ENCODE assay signal across 1 cellular context in the genomic region with DNA sequence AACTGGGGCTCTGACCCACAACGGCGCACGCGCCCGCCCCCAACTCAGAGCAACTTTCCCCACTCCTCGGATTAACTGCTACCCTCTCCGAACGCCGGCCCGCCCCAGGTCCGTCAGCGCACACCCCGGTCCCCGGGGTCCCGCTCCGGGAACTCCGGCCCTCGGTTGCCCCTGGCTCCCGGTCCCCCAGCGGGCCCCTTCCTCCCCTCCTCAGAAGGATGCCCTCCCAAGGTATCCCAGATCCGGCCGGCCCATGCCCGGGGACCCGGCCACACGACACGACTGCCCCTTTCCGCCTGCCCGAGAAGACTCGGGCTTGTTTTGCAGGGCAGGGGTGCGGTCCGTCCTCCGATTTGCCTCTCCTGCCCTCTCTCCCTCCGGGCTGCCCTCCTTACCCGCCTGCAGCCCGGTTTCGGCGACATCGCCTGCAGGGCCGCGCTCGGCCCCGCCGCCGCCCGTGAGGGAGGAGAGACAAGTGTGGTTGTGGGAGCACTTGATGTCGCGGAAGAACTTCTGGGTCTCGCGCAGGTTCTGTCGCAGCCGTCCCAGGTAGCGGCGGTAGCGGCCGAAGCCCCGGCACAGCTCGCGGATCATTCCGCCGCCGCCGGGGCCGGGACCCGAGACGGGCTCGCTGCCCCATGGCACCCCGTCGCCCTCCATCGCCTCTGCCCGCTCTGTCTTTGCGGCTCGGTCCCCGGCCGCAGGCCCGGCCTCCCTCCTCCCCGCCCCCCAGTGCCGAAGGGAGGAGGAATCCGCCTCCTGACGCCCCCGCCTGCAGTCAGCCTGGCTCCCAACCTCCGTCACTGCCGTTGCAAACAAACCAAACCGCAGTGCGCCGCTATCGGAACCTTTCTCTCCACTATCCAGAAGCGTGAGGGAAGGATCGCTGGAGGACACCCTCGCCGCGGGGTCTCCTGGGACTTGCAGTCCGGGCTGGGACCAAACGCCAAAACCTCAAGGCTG.
TF ChIP-seq lines count a peak whose summit lies in the region.

A gene with protein sequence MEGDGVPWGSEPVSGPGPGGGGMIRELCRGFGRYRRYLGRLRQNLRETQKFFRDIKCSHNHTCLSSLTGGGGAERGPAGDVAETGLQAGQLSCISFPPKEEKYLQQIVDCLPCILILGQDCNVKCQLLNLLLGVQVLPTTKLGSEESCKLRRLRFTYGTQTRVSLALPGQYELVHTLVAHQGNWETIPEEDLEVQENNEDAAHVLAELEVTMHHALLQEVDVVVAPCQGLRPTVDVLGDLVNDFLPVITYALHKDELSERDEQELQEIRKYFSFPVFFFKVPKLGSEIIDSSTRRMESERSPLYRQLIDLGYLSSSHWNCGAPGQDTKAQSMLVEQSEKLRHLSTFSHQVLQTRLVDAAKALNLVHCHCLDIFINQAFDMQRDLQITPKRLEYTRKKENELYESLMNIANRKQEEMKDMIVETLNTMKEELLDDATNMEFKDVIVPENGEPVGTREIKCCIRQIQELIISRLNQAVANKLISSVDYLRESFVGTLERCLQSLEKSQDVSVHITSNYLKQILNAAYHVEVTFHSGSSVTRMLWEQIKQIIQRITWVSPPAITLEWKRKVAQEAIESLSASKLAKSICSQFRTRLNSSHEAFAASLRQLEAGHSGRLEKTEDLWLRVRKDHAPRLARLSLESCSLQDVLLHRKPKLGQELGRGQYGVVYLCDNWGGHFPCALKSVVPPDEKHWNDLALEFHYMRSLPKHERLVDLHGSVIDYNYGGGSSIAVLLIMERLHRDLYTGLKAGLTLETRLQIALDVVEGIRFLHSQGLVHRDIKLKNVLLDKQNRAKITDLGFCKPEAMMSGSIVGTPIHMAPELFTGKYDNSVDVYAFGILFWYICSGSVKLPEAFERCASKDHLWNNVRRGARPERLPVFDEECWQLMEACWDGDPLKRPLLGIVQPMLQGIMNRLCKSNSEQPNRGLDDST (minus strand): TSS at position 827 of the 963 bp plus-strand sequence. CDS start 167 bp downstream, at position 660.

TF ChIP-seq in H1, 55 proteins besides CTCF, POLR2A, EP300 and RAD21 (continues in another document):
- TF ChIP-seq EZH2 (IDR thresholded peaks at IDR 0.05; ENCODE audit: low read depth, low read length, severe bottlenecking) (peak; percentile 26), HDAC2 (IDR thresholded peaks at IDR 0.05; ENCODE audit: borderline replicate concordance in 1 of 2, low read depth in 2 of 2, low read length in 2 of 2) (0 out of 4 replicates have a peak, but pooled peaks of 1 of the 2 experiments have one; percentile 62), SAP30 (IDR thresholded peaks at IDR 0.05; ENCODE audit: insufficient read depth, insufficient replicate concordance, low read length) (no peak), RXRA (IDR thresholded peaks at IDR 0.05; ENCODE audit: insufficient read depth, low read depth, low read length) (no peak), EGR1 (IDR thresholded peaks at IDR 0.05; ENCODE audit: borderline replicate concordance, low read depth, low read length) (peak; percentile 97), POU5F1 (IDR thresholded peaks at IDR 0.05; ENCODE audit: low read depth, low read length) (no peak), CEBPB (IDR thresholded peaks at IDR 0.05; ENCODE audit: low read depth, low read length) (no peak), FOSL1 (IDR thresholded peaks at IDR 0.05; ENCODE audit: insufficient read depth, low read depth, low read length) (no peak), CHD1 (IDR thresholded peaks at IDR 0.05; ENCODE audit: low read depth, low read length) (no peak), SP4 (IDR thresholded peaks at IDR 0.05; ENCODE audit: low read length) (peak; percentile 90; the same call in 1 of the 2 replicates), TCF12 (IDR thresholded peaks at IDR 0.05; ENCODE audit: low read depth, low read length) (peak; percentile 87; the same call in 1 of the 2 replicates), CTBP2 (IDR thresholded peaks at IDR 0.05; ENCODE audit: borderline replicate concordance, insufficient read depth, insufficient read length, low read length) (peak; percentile 28), NRF1 (IDR thresholded peaks at IDR 0.05; ENCODE audit: low read depth, low read length) (no peak), JUND (IDR thresholded peaks at IDR 0.05; ENCODE audit: low read length) (no peak), RFX5 (IDR thresholded peaks at IDR 0.05; ENCODE audit: borderline replicate concordance, low read depth, low read length) (no peak), TAF1 (IDR thresholded peaks at IDR 0.05; ENCODE audit: low read depth, low read length) (peak; percentile 92), CREB1 (IDR thresholded peaks at IDR 0.05) (peak; percentile 85), JUN (IDR thresholded peaks at IDR 0.05; ENCODE audit: low read depth, low read length) (no peak), CBX5 (IDR thresholded peaks at IDR 0.05; ENCODE audit: low read depth, low read length) (no peak), TBP (IDR thresholded peaks at IDR 0.05; ENCODE audit: low read depth, low read length) (peak; percentile 84), SIRT6 (IDR thresholded peaks at IDR 0.05; ENCODE audit: low read length) (no peak), MAFK (IDR thresholded peaks at IDR 0.05; ENCODE audit: low read depth, low read length) (no peak), KDM1A (IDR thresholded peaks at IDR 0.05; ENCODE audit: borderline replicate concordance, low read length) (peak; percentile 48; the same call in 1 of the 2 replicates), CHD2 (IDR thresholded peaks at IDR 0.05; ENCODE audit: low read length) (peak; percentile 92), BACH1 (IDR thresholded peaks at IDR 0.05; ENCODE audit: low read length) (peak; percentile 81), SUZ12 (IDR thresholded peaks at IDR 0.05; ENCODE audit: low read length) (no peak), RNF2 (IDR thresholded peaks at IDR 0.05; ENCODE audit: borderline replicate concordance, low read depth, low read length, missing control alignments, poor library complexity, severe bottlenecking) (no peak), TAF7 (optimal IDR thresholded peaks at IDR 0.05; ENCODE audit: borderline replicate concordance, low read depth, low read length) (peak; percentile 79), SP1 (IDR thresholded peaks at IDR 0.05; ENCODE audit: low read depth, low read length) (peak; percentile 28; the same call in 1 of the 2 replicates), TEAD4 (IDR thresholded peaks at IDR 0.05; ENCODE audit: low read depth, low read length) (0 out of 2 replicates have a peak, but pooled peaks have one; percentile 10), POLR2AphosphoS5 (IDR thresholded peaks at IDR 0.05; ENCODE audit: low read depth, low read length) (peak; percentile 76), CBX8 (IDR thresholded peaks at IDR 0.05; ENCODE audit: borderline replicate concordance, low read depth, low read length) (no peak), BCL11A (IDR thresholded peaks at IDR 0.05; ENCODE audit: low read depth in 2 of 2, low read length in 2 of 2) (no peak), PHF8 (conservative IDR thresholded peaks at IDR 0.05; ENCODE audit: low read depth, low read length) (peak; percentile 96), YY1 (IDR thresholded peaks at IDR 0.05; ENCODE audit: low read depth, low read length) (no peak), SIX5 (IDR thresholded peaks at IDR 0.05; ENCODE audit: low read depth, low read length) (peak; percentile 97)
- TF ChIP-seq, protein P1, sequence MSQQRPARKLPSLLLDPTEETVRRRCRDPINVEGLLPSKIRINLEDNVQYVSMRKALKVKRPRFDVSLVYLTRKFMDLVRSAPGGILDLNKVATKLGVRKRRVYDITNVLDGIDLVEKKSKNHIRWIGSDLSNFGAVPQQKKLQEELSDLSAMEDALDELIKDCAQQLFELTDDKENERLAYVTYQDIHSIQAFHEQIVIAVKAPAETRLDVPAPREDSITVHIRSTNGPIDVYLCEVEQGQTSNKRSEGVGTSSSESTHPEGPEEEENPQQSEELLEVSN (IDR thresholded peaks at IDR 0.05) = peak; percentile 43; the same call in 1 of the 2 replicates
- TF ChIP-seq, protein P2, sequence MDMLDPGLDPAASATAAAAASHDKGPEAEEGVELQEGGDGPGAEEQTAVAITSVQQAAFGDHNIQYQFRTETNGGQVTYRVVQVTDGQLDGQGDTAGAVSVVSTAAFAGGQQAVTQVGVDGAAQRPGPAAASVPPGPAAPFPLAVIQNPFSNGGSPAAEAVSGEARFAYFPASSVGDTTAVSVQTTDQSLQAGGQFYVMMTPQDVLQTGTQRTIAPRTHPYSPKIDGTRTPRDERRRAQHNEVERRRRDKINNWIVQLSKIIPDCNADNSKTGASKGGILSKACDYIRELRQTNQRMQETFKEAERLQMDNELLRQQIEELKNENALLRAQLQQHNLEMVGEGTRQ (IDR thresholded peaks at IDR 0.05; ENCODE audit: low read length) = 0 out of 2 replicates have a peak, but pooled peaks have one; percentile 10
- TF ChIP-seq, protein P3, sequence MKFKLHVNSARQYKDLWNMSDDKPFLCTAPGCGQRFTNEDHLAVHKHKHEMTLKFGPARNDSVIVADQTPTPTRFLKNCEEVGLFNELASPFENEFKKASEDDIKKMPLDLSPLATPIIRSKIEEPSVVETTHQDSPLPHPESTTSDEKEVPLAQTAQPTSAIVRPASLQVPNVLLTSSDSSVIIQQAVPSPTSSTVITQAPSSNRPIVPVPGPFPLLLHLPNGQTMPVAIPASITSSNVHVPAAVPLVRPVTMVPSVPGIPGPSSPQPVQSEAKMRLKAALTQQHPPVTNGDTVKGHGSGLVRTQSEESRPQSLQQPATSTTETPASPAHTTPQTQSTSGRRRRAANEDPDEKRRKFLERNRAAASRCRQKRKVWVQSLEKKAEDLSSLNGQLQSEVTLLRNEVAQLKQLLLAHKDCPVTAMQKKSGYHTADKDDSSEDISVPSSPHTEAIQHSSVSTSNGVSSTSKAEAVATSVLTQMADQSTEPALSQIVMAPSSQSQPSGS (IDR thresholded peaks at IDR 0.05; ENCODE audit: low read length) = peak; percentile 91
- TF ChIP-seq, protein P4, sequence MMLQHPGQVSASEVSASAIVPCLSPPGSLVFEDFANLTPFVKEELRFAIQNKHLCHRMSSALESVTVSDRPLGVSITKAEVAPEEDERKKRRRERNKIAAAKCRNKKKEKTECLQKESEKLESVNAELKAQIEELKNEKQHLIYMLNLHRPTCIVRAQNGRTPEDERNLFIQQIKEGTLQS (IDR thresholded peaks at IDR 0.05; ENCODE audit: insufficient read depth, low read depth, low read length) = no peak
- TF ChIP-seq, protein P5, sequence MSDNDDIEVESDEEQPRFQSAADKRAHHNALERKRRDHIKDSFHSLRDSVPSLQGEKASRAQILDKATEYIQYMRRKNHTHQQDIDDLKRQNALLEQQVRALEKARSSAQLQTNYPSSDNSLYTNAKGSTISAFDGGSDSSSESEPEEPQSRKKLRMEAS (IDR thresholded peaks at IDR 0.05) = peak; percentile 35
